In the genomic region with DNA sequence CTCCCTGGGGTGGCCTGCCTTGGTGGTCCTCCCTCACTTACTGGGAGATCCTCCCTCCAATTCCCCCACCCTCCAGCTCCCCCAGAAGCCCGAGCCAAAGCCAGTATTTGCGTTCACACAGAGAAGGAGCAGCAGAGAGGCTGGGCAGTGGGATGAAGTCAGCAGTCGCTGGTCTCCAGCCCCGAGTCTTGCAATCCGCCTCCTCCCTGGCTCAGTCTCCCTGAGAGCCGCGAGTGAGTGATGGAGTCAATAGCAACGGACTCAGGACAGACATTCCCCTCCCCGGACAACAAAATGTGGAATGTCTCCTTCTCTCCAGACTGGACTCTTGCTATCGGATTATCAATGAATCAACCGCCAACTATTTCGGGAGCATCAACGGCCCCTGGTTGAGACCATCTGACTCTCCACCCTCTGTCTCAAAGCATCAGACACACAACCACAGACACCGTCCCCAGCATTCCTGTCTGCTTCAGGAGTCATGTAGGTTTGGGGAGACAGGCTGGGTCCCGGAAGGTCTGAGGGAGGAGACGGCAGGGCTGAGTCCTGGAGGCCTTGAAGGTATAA, we compare ENCODE assay signal across 11 cellular contexts.
A peak's percentile ranks its signal among the peaks of the same experiment; 100 is the strongest.
DNase-seq lines count a peak whose midpoint lies in the region; ATAC-seq and TF ChIP-seq lines count a peak whose summit lies in the region.
"Had no signal": no experiment of that assay in that cellular context is flagged by ENCODE, and none has a peak within 500 bp of the region (broad histone marks: within the 10 kb centered on the region; RNA-seq: fewer than 3 reads in every experiment).

No MANE protein-coding gene starts in this region.

- peak overlapping the region in 1 of 2 donors; percentile 88 for H3K27ac ChIP-seq in lung (ENCODE audit: low read depth in 1 of 2, low read length in 1 of 2)
- H3K27ac ChIP-seq in substantia nigra (ENCODE audit: low read depth, low read length, poor library complexity, severe bottlenecking), result peak overlapping the region; percentile 69

- H3K4me1 ChIP-seq in lung (ENCODE audit: control insufficient read depth in 2 of 2, insufficient read depth in 2 of 2, low read length in 2 of 2), result peaks cover 0 to 10% of the 10 kb centered on the region in 2 donors

- intact Hi-C loops in activated naive CD4-positive, alpha-beta T cell treated with anti-CD3 and anti-CD28 coated beads for 36 hours (cut with micrococcal nuclease), result no loop called here
- intact Hi-C loops in activated T-helper 2 cell treated with anti-CD3 and anti-CD28 coated beads, Interferon-gamma antibody, Interleukin-2, Interleukin-4, amounts not matched to agents 10 μg/mL and 5 μg/mL and 100 μg/mL, durations not matched to agents 14 hours and 24 hours and 36 hours (cut with micrococcal nuclease), result no loop called here

- ATAC-seq in central memory CD8-positive, alpha-beta T cell (replicated peaks; ENCODE audit: extremely low read depth, poor library complexity, severe bottlenecking), result no peak
- ATAC-seq in lung (ENCODE audit: insufficient read depth, low FRiP score), result peak; percentile 22
- ATAC-seq in HG02642 (IDR thresholded peaks at IDR 0.05; ENCODE audit: poor library complexity, unreplicated experiment), result no peak
- ATAC-seq: activated CD4-positive, alpha-beta T cell treated with anti-CD3 and anti-CD28 coated beads for 36 hours had no signal

- no peak for TF ChIP-seq CTCF in HFFc6 (IDR thresholded peaks at IDR 0.05)
- TF ChIP-seq CTCF in lung (IDR thresholded peaks at IDR 0.05; ENCODE audit: control extremely low read depth, extremely low read depth), result no peak

- H3K27me3 ChIP-seq in lung (ENCODE audit: control insufficient read depth, insufficient read depth), result no peaks in the 10 kb centered on the region

- H3K4me1 Mint-ChIP-seq in HFFc6 (ENCODE audit: low read depth), result peaks cover 70% of the 10 kb centered on the region
- H3K4me1 Mint-ChIP-seq in central memory CD8-positive, alpha-beta T cell, result peaks cover 16% of the 10 kb centered on the region
- peaks cover 16% of the 10 kb centered on the region for H3K4me1 Mint-ChIP-seq in activated naive CD4-positive, alpha-beta T cell treated with anti-CD3 and anti-CD28 coated beads for 36 hours (ENCODE audit: low read depth)
- H3K4me1 Mint-ChIP-seq in activated T-helper 2 cell treated with anti-CD3 and anti-CD28 coated beads, Interferon-gamma antibody, Interleukin-2, Interleukin-4, amounts not matched to agents 10 μg/mL and 5 μg/mL and 100 μg/mL, durations not matched to agents 14 hours and 24 hours and 36 hours (ENCODE audit: low read depth), result peaks cover 22% of the 10 kb centered on the region

- no peaks in the 10 kb centered on the region for H3K9me3 ChIP-seq in lung (ENCODE audit: control insufficient read depth in 2 of 2, insufficient read depth in 1 of 2, low read length in 1 of 2)

- no peaks in the 10 kb centered on the region for H3K9me3 Mint-ChIP-seq in HFFc6
- no peaks in the 10 kb centered on the region for H3K9me3 Mint-ChIP-seq in central memory CD8-positive, alpha-beta T cell
- no peaks in the 10 kb centered on the region for H3K9me3 Mint-ChIP-seq in activated naive CD4-positive, alpha-beta T cell treated with anti-CD3 and anti-CD28 coated beads for 36 hours
- H3K9me3 Mint-ChIP-seq in activated T-helper 2 cell treated with anti-CD3 and anti-CD28 coated beads, Interferon-gamma antibody, Interleukin-2, Interleukin-4, amounts not matched to agents 10 μg/mL and 5 μg/mL and 100 μg/mL, durations not matched to agents 14 hours and 24 hours and 36 hours, result no peaks in the 10 kb centered on the region

- peaks cover 2% of the 10 kb centered on the region for H3K27me3 Mint-ChIP-seq in HFFc6 (ENCODE audit: insufficient read depth)
- no peaks in the 10 kb centered on the region for H3K27me3 Mint-ChIP-seq in central memory CD8-positive, alpha-beta T cell
- no peaks in the 10 kb centered on the region for H3K27me3 Mint-ChIP-seq in activated naive CD4-positive, alpha-beta T cell treated with anti-CD3 and anti-CD28 coated beads for 36 hours (ENCODE audit: low read depth)
- no peaks in the 10 kb centered on the region for H3K27me3 Mint-ChIP-seq in activated T-helper 2 cell treated with anti-CD3 and anti-CD28 coated beads, Interferon-gamma antibody, Interleukin-2, Interleukin-4, amounts not matched to agents 10 μg/mL and 5 μg/mL and 100 μg/mL, durations not matched to agents 14 hours and 24 hours and 36 hours (ENCODE audit: low read depth)
- H3K27me3 Mint-ChIP-seq: activated CD4-positive, alpha-beta T cell treated with anti-CD3 and anti-CD28 coated beads for 36 hours had no signal

- CTCF ChIA-PET in activated naive CD4-positive, alpha-beta T cell treated with anti-CD3 and anti-CD28 coated beads for 36 hours (lab: Charles Lee), result no interaction called here

- DNase-seq in HFFc6, result peak; percentile 99
- DNase-seq in central memory CD8-positive, alpha-beta T cell (ENCODE audit: low spot score in 2 of 2), result no peak
- no peak for DNase-seq in lung (ENCODE audit: low spot score)
- peak in 2 of 49 donors; percentile 9 for DNase-seq in substantia nigra (lab: John Stamatoyannopoulos, UW)
- no peak for DNase-seq in H4 (ENCODE audit: low spot score)
- no peak for DNase-seq in activated naive CD4-positive, alpha-beta T cell treated with anti-CD3 and anti-CD28 coated beads for 36 hours
- no peak for DNase-seq in activated T-helper 2 cell treated with anti-CD3 and anti-CD28 coated beads, Interferon-gamma antibody, Interleukin-2, Interleukin-4, amounts not matched to agents 10 μg/mL and 5 μg/mL and 100 μg/mL, durations not matched to agents 14 hours and 24 hours and 36 hours (ENCODE audit: low spot score)
- DNase-seq: activated CD4-positive, alpha-beta T cell treated with anti-CD3 and anti-CD28 coated beads for 36 hours; NCI-H2171; stimulated activated CD4-positive, alpha-beta T cell treated with anti-CD3 and anti-CD28 coated beads, Interleukin-2, amount 100 ng/mL, for 24 hours had no signal

- no peak overlapping the region for H3K4me3 ChIP-seq in lung

- H3K27ac Mint-ChIP-seq in HFFc6, result peak overlapping the region; percentile 99
- no peak overlapping the region for H3K27ac Mint-ChIP-seq in central memory CD8-positive, alpha-beta T cell (ENCODE audit: low read depth)
- no peak overlapping the region for H3K27ac Mint-ChIP-seq in activated naive CD4-positive, alpha-beta T cell treated with anti-CD3 and anti-CD28 coated beads for 36 hours
- no peak overlapping the region for H3K27ac Mint-ChIP-seq in activated T-helper 2 cell treated with anti-CD3 and anti-CD28 coated beads, Interferon-gamma antibody, Interleukin-2, Interleukin-4, amounts not matched to agents 10 μg/mL and 5 μg/mL and 100 μg/mL, durations not matched to agents 14 hours and 24 hours and 36 hours

- peak overlapping the region; percentile 91 for H3K4me3 Mint-ChIP-seq in HFFc6
- peak overlapping the region; percentile 27 for H3K4me3 Mint-ChIP-seq in central memory CD8-positive, alpha-beta T cell
- H3K4me3 Mint-ChIP-seq in activated naive CD4-positive, alpha-beta T cell treated with anti-CD3 and anti-CD28 coated beads for 36 hours, result no peak overlapping the region
- no peak overlapping the region for H3K4me3 Mint-ChIP-seq in activated T-helper 2 cell treated with anti-CD3 and anti-CD28 coated beads, Interferon-gamma antibody, Interleukin-2, Interleukin-4, amounts not matched to agents 10 μg/mL and 5 μg/mL and 100 μg/mL, durations not matched to agents 14 hours and 24 hours and 36 hours (ENCODE audit: low read depth)

- H3K36me3 ChIP-seq in lung (ENCODE audit: control insufficient read depth in 2 of 2, insufficient read depth in 2 of 2, low read length in 2 of 2), result no peaks in the 10 kb centered on the region

- WGBS in lung, 2 donors, result 83 to 85% methylated on average over 16 of the region's 16 CpGs

- no peaks in the 10 kb centered on the region for H3K36me3 Mint-ChIP-seq in HFFc6 (ENCODE audit: low read depth)
- H3K36me3 Mint-ChIP-seq in central memory CD8-positive, alpha-beta T cell (ENCODE audit: insufficient read depth), result no peaks in the 10 kb centered on the region
- no peaks in the 10 kb centered on the region for H3K36me3 Mint-ChIP-seq in activated naive CD4-positive, alpha-beta T cell treated with anti-CD3 and anti-CD28 coated beads for 36 hours (ENCODE audit: low read depth)
- no peaks in the 10 kb centered on the region for H3K36me3 Mint-ChIP-seq in activated T-helper 2 cell treated with anti-CD3 and anti-CD28 coated beads, Interferon-gamma antibody, Interleukin-2, Interleukin-4, amounts not matched to agents 10 μg/mL and 5 μg/mL and 100 μg/mL, durations not matched to agents 14 hours and 24 hours and 36 hours (ENCODE audit: low read depth)

Comparison
In these comparisons a context has a peak if more than half of its experiments do, and no peak if none do; other contexts are left out.
1. H3K4me3 Mint-ChIP-seq: peak in HFFc6 (single experiment) and central memory CD8-positive, alpha-beta T cell (single experiment); none in activated naive CD4-positive, alpha-beta T cell treated with anti-CD3 and anti-CD28 coated beads for 36 hours (single experiment) and activated T-helper 2 cell treated with anti-CD3 and anti-CD28 coated beads, Interferon-gamma antibody, Interleukin-2, Interleukin-4, amounts not matched to agents 10 μg/mL and 5 μg/mL and 100 μg/mL, durations not matched to agents 14 hours and 24 hours and 36 hours (single experiment).